ENCODE assay signal across 1 cellular context in the genomic region with DNA sequence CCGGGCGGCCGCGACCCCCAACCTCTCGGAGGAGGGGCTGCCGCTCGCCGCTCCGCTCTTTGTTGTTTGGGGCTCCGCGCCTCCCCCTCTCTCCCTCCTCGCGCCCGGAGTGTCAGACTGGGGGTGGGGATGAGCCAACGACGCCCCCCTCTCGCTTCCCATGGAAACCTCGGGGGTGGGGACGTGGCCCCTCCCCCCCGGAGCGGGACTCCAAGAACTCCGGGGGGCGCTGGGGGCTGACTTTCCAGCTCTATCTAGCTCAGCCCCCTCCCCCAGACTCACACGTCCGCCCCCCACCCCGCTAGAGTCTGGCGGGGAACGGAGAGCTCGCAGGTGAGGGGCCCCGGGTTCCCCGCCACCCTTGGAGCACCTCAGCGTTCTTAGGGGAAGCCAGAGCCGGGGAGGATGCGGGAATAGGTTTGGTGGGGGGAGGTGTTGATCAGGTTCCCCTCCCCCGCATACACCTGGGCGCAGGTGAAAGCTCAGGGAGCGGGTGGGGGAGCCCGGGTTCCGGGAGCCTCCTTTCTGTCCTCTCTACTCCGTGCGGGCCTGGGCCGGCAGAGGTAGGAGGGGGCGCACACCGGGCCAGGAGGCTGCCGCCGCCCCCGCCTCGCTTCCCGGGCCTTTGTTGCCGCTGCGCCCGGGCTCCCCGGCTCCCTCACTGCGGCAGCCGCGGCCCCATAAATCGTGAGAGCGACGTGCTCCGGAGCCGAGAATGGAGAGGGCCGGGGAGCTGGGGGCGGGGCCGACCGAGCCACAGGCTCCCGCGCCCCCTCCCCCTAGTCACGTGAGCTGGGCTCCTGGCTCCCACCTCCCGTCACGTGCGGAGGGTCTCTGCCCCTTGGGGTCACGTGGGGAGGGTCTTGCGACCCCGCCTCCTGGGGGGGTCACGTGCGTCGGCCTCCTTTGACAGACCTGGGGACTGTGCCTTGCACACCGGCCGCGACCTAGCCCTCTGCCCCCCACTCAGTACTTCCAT.
TF ChIP-seq lines count a peak whose summit lies in the region.

No MANE protein-coding gene starts in this region.

TF ChIP-seq in GM12878, 131 proteins besides CTCF, POLR2A, EP300 and RAD21:
- TF ChIP-seq RAD51 (IDR thresholded peaks at IDR 0.05): peak; percentile 94
- TF ChIP-seq, protein P1, sequence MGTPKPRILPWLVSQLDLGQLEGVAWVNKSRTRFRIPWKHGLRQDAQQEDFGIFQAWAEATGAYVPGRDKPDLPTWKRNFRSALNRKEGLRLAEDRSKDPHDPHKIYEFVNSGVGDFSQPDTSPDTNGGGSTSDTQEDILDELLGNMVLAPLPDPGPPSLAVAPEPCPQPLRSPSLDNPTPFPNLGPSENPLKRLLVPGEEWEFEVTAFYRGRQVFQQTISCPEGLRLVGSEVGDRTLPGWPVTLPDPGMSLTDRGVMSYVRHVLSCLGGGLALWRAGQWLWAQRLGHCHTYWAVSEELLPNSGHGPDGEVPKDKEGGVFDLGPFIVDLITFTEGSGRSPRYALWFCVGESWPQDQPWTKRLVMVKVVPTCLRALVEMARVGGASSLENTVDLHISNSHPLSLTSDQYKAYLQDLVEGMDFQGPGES (IDR thresholded peaks at IDR 0.05): no peak
- TF ChIP-seq MYB (IDR thresholded peaks at IDR 0.05; ENCODE audit: borderline replicate concordance, low read depth, low read length): no peak
- TF ChIP-seq EGR1 (IDR thresholded peaks at IDR 0.05; ENCODE audit: borderline replicate concordance in 1 of 2, low read depth in 2 of 2, low read length in 2 of 2): peak in 1 of 2 experiments; percentile 26; a peak in 1 of 3 replicates
- TF ChIP-seq, protein P2, sequence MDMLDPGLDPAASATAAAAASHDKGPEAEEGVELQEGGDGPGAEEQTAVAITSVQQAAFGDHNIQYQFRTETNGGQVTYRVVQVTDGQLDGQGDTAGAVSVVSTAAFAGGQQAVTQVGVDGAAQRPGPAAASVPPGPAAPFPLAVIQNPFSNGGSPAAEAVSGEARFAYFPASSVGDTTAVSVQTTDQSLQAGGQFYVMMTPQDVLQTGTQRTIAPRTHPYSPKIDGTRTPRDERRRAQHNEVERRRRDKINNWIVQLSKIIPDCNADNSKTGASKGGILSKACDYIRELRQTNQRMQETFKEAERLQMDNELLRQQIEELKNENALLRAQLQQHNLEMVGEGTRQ (IDR thresholded peaks at IDR 0.05; ENCODE audit: borderline replicate concordance, low read depth, low read length): peak; percentile 76
- TF ChIP-seq ZNF207 (IDR thresholded peaks at IDR 0.05; ENCODE audit: borderline replicate concordance): no peak
- TF ChIP-seq NR2F1 (conservative IDR thresholded peaks at IDR 0.05): 0 out of 2 replicates have a peak, but pooled peaks have one; percentile 33
- TF ChIP-seq HCFC1 (IDR thresholded peaks at IDR 0.05; ENCODE audit: low read length): no peak
- TF ChIP-seq EZH2 (IDR thresholded peaks at IDR 0.05; ENCODE audit: borderline replicate concordance, control insufficient read depth, low read depth, low read length): 0 out of 2 replicates have a peak, but pooled peaks have one; percentile 18
- no peak for TF ChIP-seq RFX5 (IDR thresholded peaks at IDR 0.05; ENCODE audit: low read depth, low read length)
- no peak for TF ChIP-seq ZNF217 (IDR thresholded peaks at IDR 0.05)
- peak; percentile 34 for TF ChIP-seq MEF2B (IDR thresholded peaks at IDR 0.05; ENCODE audit: partially characterized antibody, poor library complexity, severe bottlenecking)
- TF ChIP-seq, protein P3, sequence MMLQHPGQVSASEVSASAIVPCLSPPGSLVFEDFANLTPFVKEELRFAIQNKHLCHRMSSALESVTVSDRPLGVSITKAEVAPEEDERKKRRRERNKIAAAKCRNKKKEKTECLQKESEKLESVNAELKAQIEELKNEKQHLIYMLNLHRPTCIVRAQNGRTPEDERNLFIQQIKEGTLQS (IDR thresholded peaks at IDR 0.05; ENCODE audit: borderline replicate concordance, extremely low read depth, low read depth, low read length): peak; percentile 75; the same call in 1 of the 2 replicates
- TF ChIP-seq HDAC2 (IDR thresholded peaks at IDR 0.05): no peak
- no peak for TF ChIP-seq SREBF2 (IDR thresholded peaks at IDR 0.05; ENCODE audit: low read length)
- TF ChIP-seq BACH1 (IDR thresholded peaks at IDR 0.05; ENCODE audit: borderline replicate concordance): peak; percentile 35; the same call in 1 of the 2 replicates
- peak; percentile 94 to 99 for TF ChIP-seq BHLHE40 (IDR thresholded peaks at IDR 0.05; ENCODE audit: borderline replicate concordance in 1 of 2, low read depth in 2 of 2, low read length in 1 of 2)
- TF ChIP-seq JUNB (IDR thresholded peaks at IDR 0.05): no peak
- 0 out of 2 replicates have a peak, but pooled peaks have one; percentile 53 for TF ChIP-seq GATAD2B (conservative IDR thresholded peaks at IDR 0.05; ENCODE audit: low read depth)
- TF ChIP-seq, protein P4, sequence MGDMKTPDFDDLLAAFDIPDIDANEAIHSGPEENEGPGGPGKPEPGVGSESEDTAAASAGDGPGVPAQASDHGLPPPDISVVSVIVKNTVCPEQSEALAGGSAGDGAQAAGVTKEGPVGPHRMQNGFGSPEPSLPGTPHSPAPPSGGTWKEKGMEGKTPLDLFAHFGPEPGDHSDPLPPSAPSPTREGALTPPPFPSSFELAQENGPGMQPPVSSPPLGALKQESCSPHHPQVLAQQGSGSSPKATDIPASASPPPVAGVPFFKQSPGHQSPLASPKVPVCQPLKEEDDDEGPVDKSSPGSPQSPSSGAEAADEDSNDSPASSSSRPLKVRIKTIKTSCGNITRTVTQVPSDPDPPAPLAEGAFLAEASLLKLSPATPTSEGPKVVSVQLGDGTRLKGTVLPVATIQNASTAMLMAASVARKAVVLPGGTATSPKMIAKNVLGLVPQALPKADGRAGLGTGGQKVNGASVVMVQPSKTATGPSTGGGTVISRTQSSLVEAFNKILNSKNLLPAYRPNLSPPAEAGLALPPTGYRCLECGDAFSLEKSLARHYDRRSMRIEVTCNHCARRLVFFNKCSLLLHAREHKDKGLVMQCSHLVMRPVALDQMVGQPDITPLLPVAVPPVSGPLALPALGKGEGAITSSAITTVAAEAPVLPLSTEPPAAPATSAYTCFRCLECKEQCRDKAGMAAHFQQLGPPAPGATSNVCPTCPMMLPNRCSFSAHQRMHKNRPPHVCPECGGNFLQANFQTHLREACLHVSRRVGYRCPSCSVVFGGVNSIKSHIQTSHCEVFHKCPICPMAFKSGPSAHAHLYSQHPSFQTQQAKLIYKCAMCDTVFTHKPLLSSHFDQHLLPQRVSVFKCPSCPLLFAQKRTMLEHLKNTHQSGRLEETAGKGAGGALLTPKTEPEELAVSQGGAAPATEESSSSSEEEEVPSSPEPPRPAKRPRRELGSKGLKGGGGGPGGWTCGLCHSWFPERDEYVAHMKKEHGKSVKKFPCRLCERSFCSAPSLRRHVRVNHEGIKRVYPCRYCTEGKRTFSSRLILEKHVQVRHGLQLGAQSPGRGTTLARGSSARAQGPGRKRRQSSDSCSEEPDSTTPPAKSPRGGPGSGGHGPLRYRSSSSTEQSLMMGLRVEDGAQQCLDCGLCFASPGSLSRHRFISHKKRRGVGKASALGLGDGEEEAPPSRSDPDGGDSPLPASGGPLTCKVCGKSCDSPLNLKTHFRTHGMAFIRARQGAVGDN (IDR thresholded peaks at IDR 0.05): no peak
- TF ChIP-seq MTA3 (IDR thresholded peaks at IDR 0.05; ENCODE audit: borderline replicate concordance, low read length): no peak
- TF ChIP-seq, protein P5, sequence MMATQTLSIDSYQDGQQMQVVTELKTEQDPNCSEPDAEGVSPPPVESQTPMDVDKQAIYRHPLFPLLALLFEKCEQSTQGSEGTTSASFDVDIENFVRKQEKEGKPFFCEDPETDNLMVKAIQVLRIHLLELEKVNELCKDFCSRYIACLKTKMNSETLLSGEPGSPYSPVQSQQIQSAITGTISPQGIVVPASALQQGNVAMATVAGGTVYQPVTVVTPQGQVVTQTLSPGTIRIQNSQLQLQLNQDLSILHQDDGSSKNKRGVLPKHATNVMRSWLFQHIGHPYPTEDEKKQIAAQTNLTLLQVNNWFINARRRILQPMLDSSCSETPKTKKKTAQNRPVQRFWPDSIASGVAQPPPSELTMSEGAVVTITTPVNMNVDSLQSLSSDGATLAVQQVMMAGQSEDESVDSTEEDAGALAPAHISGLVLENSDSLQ (IDR thresholded peaks at IDR 0.05): peak; percentile 22; the same call in 1 of the 2 replicates
- TF ChIP-seq SMC3 (IDR thresholded peaks at IDR 0.05; ENCODE audit: borderline replicate concordance, low read length): no peak
- TF ChIP-seq, protein P6, sequence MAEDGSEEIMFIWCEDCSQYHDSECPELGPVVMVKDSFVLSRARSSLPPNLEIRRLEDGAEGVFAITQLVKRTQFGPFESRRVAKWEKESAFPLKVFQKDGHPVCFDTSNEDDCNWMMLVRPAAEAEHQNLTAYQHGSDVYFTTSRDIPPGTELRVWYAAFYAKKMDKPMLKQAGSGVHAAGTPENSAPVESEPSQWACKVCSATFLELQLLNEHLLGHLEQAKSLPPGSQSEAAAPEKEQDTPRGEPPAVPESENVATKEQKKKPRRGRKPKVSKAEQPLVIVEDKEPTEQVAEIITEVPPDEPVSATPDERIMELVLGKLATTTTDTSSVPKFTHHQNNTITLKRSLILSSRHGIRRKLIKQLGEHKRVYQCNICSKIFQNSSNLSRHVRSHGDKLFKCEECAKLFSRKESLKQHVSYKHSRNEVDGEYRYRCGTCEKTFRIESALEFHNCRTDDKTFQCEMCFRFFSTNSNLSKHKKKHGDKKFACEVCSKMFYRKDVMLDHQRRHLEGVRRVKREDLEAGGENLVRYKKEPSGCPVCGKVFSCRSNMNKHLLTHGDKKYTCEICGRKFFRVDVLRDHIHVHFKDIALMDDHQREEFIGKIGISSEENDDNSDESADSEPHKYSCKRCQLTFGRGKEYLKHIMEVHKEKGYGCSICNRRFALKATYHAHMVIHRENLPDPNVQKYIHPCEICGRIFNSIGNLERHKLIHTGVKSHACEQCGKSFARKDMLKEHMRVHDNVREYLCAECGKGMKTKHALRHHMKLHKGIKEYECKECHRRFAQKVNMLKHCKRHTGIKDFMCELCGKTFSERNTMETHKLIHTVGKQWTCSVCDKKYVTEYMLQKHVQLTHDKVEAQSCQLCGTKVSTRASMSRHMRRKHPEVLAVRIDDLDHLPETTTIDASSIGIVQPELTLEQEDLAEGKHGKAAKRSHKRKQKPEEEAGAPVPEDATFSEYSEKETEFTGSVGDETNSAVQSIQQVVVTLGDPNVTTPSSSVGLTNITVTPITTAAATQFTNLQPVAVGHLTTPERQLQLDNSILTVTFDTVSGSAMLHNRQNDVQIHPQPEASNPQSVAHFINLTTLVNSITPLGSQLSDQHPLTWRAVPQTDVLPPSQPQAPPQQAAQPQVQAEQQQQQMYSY (CRISPR knock-in tag; IDR thresholded peaks at IDR 0.05): no peak
- peak; percentile 44 for TF ChIP-seq SUZ12 (IDR thresholded peaks at IDR 0.05; ENCODE audit: unreplicated experiment)
- TF ChIP-seq, protein P7, sequence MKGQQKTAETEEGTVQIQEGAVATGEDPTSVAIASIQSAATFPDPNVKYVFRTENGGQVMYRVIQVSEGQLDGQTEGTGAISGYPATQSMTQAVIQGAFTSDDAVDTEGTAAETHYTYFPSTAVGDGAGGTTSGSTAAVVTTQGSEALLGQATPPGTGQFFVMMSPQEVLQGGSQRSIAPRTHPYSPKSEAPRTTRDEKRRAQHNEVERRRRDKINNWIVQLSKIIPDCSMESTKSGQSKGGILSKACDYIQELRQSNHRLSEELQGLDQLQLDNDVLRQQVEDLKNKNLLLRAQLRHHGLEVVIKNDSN (IDR thresholded peaks at IDR 0.05; ENCODE audit: borderline replicate concordance, extremely low read length, insufficient read depth, low read depth, low read length): peak; percentile 90
